Comparison of ENCODE assay signal across 25 cellular contexts in the genomic region with DNA sequence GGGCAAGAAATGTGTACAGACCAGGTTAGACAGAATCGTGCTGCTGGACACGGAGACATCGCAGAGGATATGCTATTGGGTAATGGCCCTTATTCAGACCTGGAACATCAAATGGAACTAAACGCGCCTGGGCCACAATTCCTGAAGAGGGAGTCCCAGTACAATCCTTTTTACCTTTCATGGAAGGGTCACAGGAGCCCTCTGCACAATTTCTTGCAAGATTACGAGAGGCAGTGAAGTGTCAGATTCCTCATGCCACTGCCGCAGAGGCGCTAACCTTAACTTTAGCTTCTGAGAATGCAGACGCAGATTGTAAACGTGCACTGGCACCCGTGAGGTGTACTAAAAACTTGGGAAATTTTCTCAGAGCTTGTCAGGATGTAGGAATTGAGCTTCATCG. TPM values are rescaled to one million over a fixed set of nuclear protein-coding genes. Genes with fewer than 3 reads are reported as not detected.
"Had no signal": no experiment of that assay in that cellular context is flagged by ENCODE, and none has a peak within 500 bp of the region (broad histone marks: within the 10 kb centered on the region; RNA-seq: fewer than 3 reads in every experiment).

No MANE protein-coding gene starts in this region.

- H3K9me3 ChIP-seq: lower lobe of right lung, prostate gland, testis had no signal

- H2AFZ ChIP-seq: parathyroid adenoma had no signal

- ATAC-seq: esophagus mucosa; heart right ventricle; lower lobe of right lung; naive thymus-derived CD4-positive, alpha-beta T cell; sciatic nerve; stimulated activated naive B cell treated with anti-CD40 and anti-IgM and Interleukin-4, amounts not matched to agents 10 μg/mL and 1 μg/mL and 100 μg/mL, for 72 hours; stimulated activated naive CD8-positive, alpha-beta T cell treated with anti-CD3 and anti-CD28 coated beads, Interleukin-15, amount 100 ng/mL, for 72 hours had no signal

- H3K36me3 ChIP-seq: heart right ventricle, left ventricle myocardium inferior, lower lobe of right lung, prostate gland, tibial nerve had no signal

- DNase-seq: effector memory CD4-positive, alpha-beta T cell; heart right ventricle; hypothalamus; kidney glomerular epithelial cell; left ventricle myocardium inferior; lower lobe of right lung; naive thymus-derived CD4-positive, alpha-beta T cell; nephron progenitor cell; retina; stimulated activated CD4-positive, alpha-beta T cell treated with anti-CD3 and anti-CD28 coated beads, Interleukin-2, amount 100 ng/mL, for 24 hours; stimulated activated CD4-positive, alpha-beta T cell treated with anti-CD3 and anti-CD28 coated beads, Interleukin-4, amount 100 ng/mL, for 4 hours; stimulated activated naive B cell treated with anti-CD40 and anti-IgM and Interleukin-4, amounts not matched to agents 10 μg/mL and 1 μg/mL and 100 μg/mL, for 72 hours; stimulated activated naive CD8-positive, alpha-beta T cell treated with anti-CD3 and anti-CD28 coated beads, Interleukin-15, amount 100 ng/mL, for 72 hours; testis had no signal

- H3K4me1 ChIP-seq: left ventricle myocardium inferior, parathyroid adenoma, prostate gland, testis, tibial nerve had no signal

- H3K27me3 ChIP-seq: testis, tibial nerve had no signal

- H3K27ac ChIP-seq: heart right ventricle, left ventricle myocardium inferior, lower lobe of right lung, parathyroid adenoma, prostate gland, testis, tibial nerve had no signal

- H3K4me3 ChIP-seq: heart right ventricle, left ventricle myocardium inferior, lower lobe of right lung, prostate gland, testis, tibial nerve had no signal

- H3K9ac ChIP-seq: parathyroid adenoma had no signal

- H3K79me2 ChIP-seq: parathyroid adenoma had no signal

RNA-seq across cellular contexts. Expression of gene CLEC4M, which starts 18.1 kb away (rescaled TPM):
- total RNA-seq: esophagus mucosa; fibroblast of lung; frontal cortex; heart right ventricle; left ventricle myocardium inferior; mononuclear cell; naive thymus-derived CD4-positive, alpha-beta T cell; sciatic nerve; skeletal muscle tissue; subcutaneous adipose tissue had no signal
- polyA plus RNA-seq: fibroblast of lung, heart right ventricle had no signal

RNA-seq across cellular contexts. Expression of gene CD209, which starts 33.8 kb away (rescaled TPM):
- total RNA-seq: fibroblast of lung, glomerular endothelial cell had no signal
- polyA plus RNA-seq: fibroblast of lung; naive thymus-derived CD4-positive, alpha-beta T cell had no signal

RNA-seq across cellular contexts. Expression of gene CLEC4G, which starts 49.2 kb away (rescaled TPM):
- total RNA-seq: esophagus mucosa, fibroblast of lung, glomerular endothelial cell had no signal
- polyA plus RNA-seq: fibroblast of lung; naive thymus-derived CD4-positive, alpha-beta T cell had no signal
